21 cellular contexts compared by ENCODE assay signal in the genomic region with DNA sequence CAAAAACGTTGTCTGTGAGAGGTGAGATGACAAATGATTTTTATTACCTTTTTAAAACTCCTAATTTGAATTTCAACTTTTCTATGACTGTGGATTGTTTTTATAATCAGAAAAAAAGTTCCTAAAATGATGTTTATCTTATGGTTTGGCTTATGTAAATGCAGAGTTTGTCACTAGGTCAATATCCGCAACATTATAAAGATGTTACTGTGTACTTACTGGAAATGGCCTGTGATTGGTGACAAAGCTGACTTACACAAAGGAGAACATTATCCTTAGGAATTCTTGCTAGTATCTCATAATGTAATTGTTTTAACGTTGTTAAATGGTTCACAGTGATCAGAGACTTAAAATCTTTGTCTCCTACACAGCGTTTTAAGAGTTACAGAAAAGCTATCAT.
DNase-seq lines count a peak whose midpoint lies in the region; ATAC-seq, FAIRE-seq and TF ChIP-seq lines count a peak whose summit lies in the region.
"Had no signal": no experiment of that assay in that cellular context is flagged by ENCODE, and none has a peak within 500 bp of the region (broad histone marks: within the 10 kb centered on the region; RNA-seq: fewer than 3 reads in every experiment).

No MANE protein-coding gene starts in this region.

- no peak overlapping the region for H3K27ac Mint-ChIP-seq in osteocyte (ENCODE audit: unreplicated experiment)
- no peak overlapping the region for H3K27ac Mint-ChIP-seq in GM23338
- H3K27ac Mint-ChIP-seq: B cell; CD4-positive, alpha-beta T cell; CD8-positive, alpha-beta T cell had no signal

- H2AFZ ChIP-seq in HepG2 (ENCODE audit: low read length), result no peak overlapping the region
- no peak overlapping the region for H2AFZ ChIP-seq in K562 (ENCODE audit: low read depth, low read length)
- no peak overlapping the region for H2AFZ ChIP-seq in GM23338

- TF ChIP-seq EP300 in HepG2 (IDR thresholded peaks at IDR 0.05; ENCODE audit: low read depth in 2 of 2, low read length in 2 of 2) (peak in 1 of 2 experiments; percentile 54; a peak in 1 of 4 replicates), HepG2 (CRISPR knock-in tag; IDR thresholded peaks at IDR 0.05; ENCODE audit: borderline replicate concordance) (no peak), K562 (IDR thresholded peaks at IDR 0.05; ENCODE audit: low read length) (no peak)

- H3K9ac ChIP-seq in HepG2 (ENCODE audit: insufficient read depth, low read depth, low read length) (no peak overlapping the region; the same call in 1 of the 2 replicates), K562 (ENCODE audit: insufficient read depth in 1 of 2, low read depth in 2 of 2, low read length in 2 of 2) (no peak overlapping the region)
- H3K9ac ChIP-seq: BLaER1 treated with 17β-estradiol and CSF1 and Interleukin-3, amounts not matched to agents 10 nM and 100 nM had no signal

- no peaks in the 10 kb centered on the region for H3K9me2 ChIP-seq in GM23338 (ENCODE audit: insufficient read depth)

- DNase-seq in HepG2 (ENCODE audit: low spot score) (peak; percentile 48), right lobe of liver (no peak), K562 (ENCODE audit: extremely low read depth in 1 of 4, low spot score in 3 of 4) (no peak), osteocyte (ENCODE audit: extremely low spot score, unreplicated experiment) (no peak), GM23338 (ENCODE audit: low spot score) (no peak)
- DNase-seq: AML-193; Caco-2; Calu3; CD4-positive, alpha-beta T cell; CD8-positive, alpha-beta T cell; DMS79 treated with DMSO at 0.1 percent for 48 hours; GF-D8 had no signal

- no peaks in the 10 kb centered on the region for H4K20me1 ChIP-seq in HepG2 (ENCODE audit: insufficient read depth, low read length)
- no peaks in the 10 kb centered on the region for H4K20me1 ChIP-seq in K562 (replicated peaks; ENCODE audit: control insufficient read depth, insufficient read depth, low read length)
- H4K20me1 ChIP-seq in GM23338 (replicated peaks; ENCODE audit: insufficient read depth), result no peaks in the 10 kb centered on the region
- H4K20me1 ChIP-seq: BLaER1 treated with 17β-estradiol and CSF1 and Interleukin-3, amounts not matched to agents 10 nM and 100 nM had no signal

- no peaks in the 10 kb centered on the region for H3K79me2 ChIP-seq in HepG2 (ENCODE audit: insufficient read depth, low read length)
- H3K79me2 ChIP-seq in K562 (ENCODE audit: control insufficient read depth, insufficient read depth, low read length), result no peaks in the 10 kb centered on the region
- H3K79me2 ChIP-seq in GM23338 (replicated peaks; ENCODE audit: insufficient read depth), result no peaks in the 10 kb centered on the region

- no peaks in the 10 kb centered on the region for H3K36me3 ChIP-seq in HepG2 (replicated peaks in 1 of 2; ENCODE audit: control insufficient read depth in 1 of 2, insufficient read depth in 2 of 2, low read length in 2 of 2)
- no peaks in the 10 kb centered on the region for H3K36me3 ChIP-seq in right lobe of liver
- H3K36me3 ChIP-seq in K562 (ENCODE audit: control insufficient read depth, insufficient read depth, low read length), result no peaks in the 10 kb centered on the region
- H3K36me3 ChIP-seq in GM23338 (ENCODE audit: insufficient read depth), result no peaks in the 10 kb centered on the region
- H3K36me3 ChIP-seq: BLaER1 treated with 17β-estradiol and CSF1 and Interleukin-3, amounts not matched to agents 10 nM and 100 nM had no signal

- in situ Hi-C loops in HepG2 (cut with HindIII; ENCODE audit: extremely low pct_ligation_motif_present, low pct_unique_long_range_greater_than_20kb) (loop anchor here (25.0 kb wide), 1 partner anchor 493 kb away; no protein-coding TSS in a partner anchor), K562 (cut with MboI) (no loop called here)

- H3K9me1 ChIP-seq in K562 (ENCODE audit: control insufficient read depth, insufficient read depth, low read length), result no peaks in the 10 kb centered on the region

- CTCF ChIA-PET in HepG2 (lab: Yijun Ruan, JAX; ENCODE audit: low intra/inter-chr PET ratio, low total read pairs), result no interaction called here
- CTCF ChIA-PET in K562 (lab: Yijun Ruan, JAX; ENCODE audit: low intra/inter-chr PET ratio), result no interaction called here

- no peaks in the 10 kb centered on the region for H3K27me3 ChIP-seq in HepG2 (ENCODE audit: control insufficient read depth in 1 of 2, insufficient read depth in 2 of 2, low read length in 2 of 2)
- no peaks in the 10 kb centered on the region for H3K27me3 ChIP-seq in right lobe of liver
- peaks cover 3 to 26% of the 10 kb centered on the region in 2 experiments; a peak in 3 of 5 replicates for H3K27me3 ChIP-seq in K562 (ENCODE audit: control insufficient read depth in 2 of 2, insufficient read depth in 2 of 2, low read length in 2 of 2)
- H3K27me3 ChIP-seq in GM23338 (ENCODE audit: insufficient read depth), result no peaks in the 10 kb centered on the region
- H3K27me3 ChIP-seq: BLaER1 treated with 17β-estradiol and CSF1 and Interleukin-3, amounts not matched to agents 10 nM and 100 nM had no signal

- peak overlapping the region; percentile 42 for H3K4me2 ChIP-seq in HepG2 (ENCODE audit: low read depth, low read length)
- H3K4me2 ChIP-seq in K562 (ENCODE audit: insufficient read depth, low read length), result no peak overlapping the region
- no peak overlapping the region for H3K4me2 ChIP-seq in GM23338
- H3K4me2 ChIP-seq: A549; BLaER1 treated with 17β-estradiol and CSF1 and Interleukin-3, amounts not matched to agents 10 nM and 100 nM had no signal

- H3K9me3 Mint-ChIP-seq in osteocyte (ENCODE audit: unreplicated experiment), result no peaks in the 10 kb centered on the region
- no peaks in the 10 kb centered on the region for H3K9me3 Mint-ChIP-seq in GM23338
- H3K9me3 Mint-ChIP-seq: CD4-positive, alpha-beta T cell; CD8-positive, alpha-beta T cell had no signal

- H3K4me1 Mint-ChIP-seq in osteocyte (ENCODE audit: unreplicated experiment), result no peaks in the 10 kb centered on the region
- peaks cover 36% of the 10 kb centered on the region for H3K4me1 Mint-ChIP-seq in GM23338
- H3K4me1 Mint-ChIP-seq: B cell had no signal

- H3K9me3 ChIP-seq in HepG2 (ENCODE audit: low read length) (no peaks in the 10 kb centered on the region), right lobe of liver (no peaks in the 10 kb centered on the region), K562 (replicated peaks; ENCODE audit: control insufficient read depth, insufficient read depth, low read depth, low read length) (no peaks in the 10 kb centered on the region)
- H3K9me3 ChIP-seq: A549; BLaER1 treated with 17β-estradiol and CSF1 and Interleukin-3, amounts not matched to agents 10 nM and 100 nM; Caco-2 had no signal

- no peak for TF ChIP-seq CTCF in HepG2 (CRISPR knock-in tag; IDR thresholded peaks at IDR 0.05)
- TF ChIP-seq CTCF in right lobe of liver (IDR thresholded peaks at IDR 0.05), result no peak
- TF ChIP-seq CTCF in K562 (IDR thresholded peaks at IDR 0.05 in 2 of 3, conservative IDR thresholded peaks at IDR 0.05 in 1 of 3; ENCODE audit: insufficient read depth in 2 of 3, low read depth in 1 of 3, low read length in 3 of 3), result no peak
- no peak for TF ChIP-seq CTCF in osteocyte (IDR thresholded peaks at IDR 0.05)
- no peak for TF ChIP-seq CTCF in GM23338 (conservative IDR thresholded peaks at IDR 0.05; ENCODE audit: low read depth in 2 of 2)

- BruUV-seq in HepG2 (replicated peaks; lab: Mats Ljungman, UMichigan) (no TSS peak), K562 (replicated peaks; lab: Mats Ljungman, UMichigan) (no TSS peak)

- H3K27me3 Mint-ChIP-seq in osteocyte (ENCODE audit: unreplicated experiment) (no peaks in the 10 kb centered on the region), GM23338 (ENCODE audit: insufficient read depth, low read depth, poor library complexity) (peaks cover 5% of the 10 kb centered on the region)
- H3K27me3 Mint-ChIP-seq: CD4-positive, alpha-beta T cell had no signal

- ATAC-seq in HepG2 (no peak), right lobe of liver (no peak), K562 (no peak), GM23338 (no peak)
- ATAC-seq: A549; CD8-positive, alpha-beta T cell had no signal

- intact Hi-C loops in HepG2 (cut with micrococcal nuclease; ENCODE audit: unreplicated experiment), result no loop called here
- intact Hi-C loops in right lobe of liver (cut with DNase I), result no loop called here
- intact Hi-C loops in K562 (cut with micrococcal nuclease), result no loop called here

- no peak overlapping the region for H3K4me3 ChIP-seq in HepG2 (replicated peaks in 1 of 3; ENCODE audit: insufficient read depth in 1 of 3, low read depth in 2 of 3, low read length in 3 of 3)
- H3K4me3 ChIP-seq in right lobe of liver, result no peak overlapping the region
- H3K4me3 ChIP-seq in K562, result no peak overlapping the region
- no peak overlapping the region for H3K4me3 ChIP-seq in GM23338
- H3K4me3 ChIP-seq: A549; BLaER1 treated with 17β-estradiol and CSF1 and Interleukin-3, amounts not matched to agents 10 nM and 100 nM had no signal

- TF ChIP-seq POLR2A in HepG2 (IDR thresholded peaks at IDR 0.05; ENCODE audit: insufficient read depth in 1 of 2, low read depth in 2 of 2, low read length in 2 of 2) (no peak), right lobe of liver (IDR thresholded peaks at IDR 0.05) (no peak), K562 (conservative IDR thresholded peaks at IDR 0.05) (no peak)

- H3F3A ChIP-seq in GM23338 (replicated peaks; ENCODE audit: low read depth), result no peaks in the 10 kb centered on the region

- H3K4me1 ChIP-seq in HepG2 (ENCODE audit: insufficient read depth, low read length) (peaks cover 61% of the 10 kb centered on the region), right lobe of liver (no peaks in the 10 kb centered on the region), K562 (replicated peaks in 1 of 2; ENCODE audit: control insufficient read depth in 2 of 2, insufficient read depth in 2 of 2, low read length in 2 of 2) (no peaks in the 10 kb centered on the region), GM23338 (ENCODE audit: insufficient read depth) (peaks cover 18% of the 10 kb centered on the region; the same call in 1 of the 2 replicates)
- H3K4me1 ChIP-seq: A549; BLaER1 treated with 17β-estradiol and CSF1 and Interleukin-3, amounts not matched to agents 10 nM and 100 nM; Caco-2 had no signal

- H3K27ac ChIP-seq in HepG2 (ENCODE audit: extremely low read length, insufficient read depth, low read length) (peak overlapping the region; percentile 16), right lobe of liver (no peak overlapping the region), K562 (ENCODE audit: extremely low read depth, low read depth, low read length) (no peak overlapping the region), GM23338 (ENCODE audit: low read depth) (no peak overlapping the region)
- H3K27ac ChIP-seq: 22Rv1; A549; BLaER1 treated with 17β-estradiol and CSF1 and Interleukin-3, amounts not matched to agents 10 nM and 100 nM; C4-2B had no signal

- FAIRE-seq in HepG2 (lab: Jason Lieb, UNC) (peak; percentile 54), K562 (lab: Jason Lieb, UNC) (peak; percentile 40)
- FAIRE-seq: A549, D721Med, G401.6, GM12891, GM19239 had no signal

- 42% methylated on average over 4 of the region's 4 CpGs for WGBS in HepG2 (ENCODE audit: low lambda C conversion rate)
- 61% methylated on average over 4 of the region's 4 CpGs for WGBS in right lobe of liver (ENCODE audit: insufficient coverage, low coverage, low lambda C conversion rate, missing lambda C conversion rate)
- 0% methylated on average over 4 of the region's 4 CpGs for WGBS in K562 (ENCODE audit: insufficient coverage, low coverage, missing lambda C conversion rate)

- no peaks in the 10 kb centered on the region for H3K36me3 Mint-ChIP-seq in osteocyte (ENCODE audit: unreplicated experiment)
- no peaks in the 10 kb centered on the region for H3K36me3 Mint-ChIP-seq in GM23338 (ENCODE audit: low read depth)
- H3K36me3 Mint-ChIP-seq: CD8-positive, alpha-beta T cell had no signal

- TF ChIP-seq RAD21 in HepG2 (CRISPR knock-in tag; IDR thresholded peaks at IDR 0.05) (no peak), K562 (CRISPR knock-in tag; conservative IDR thresholded peaks at IDR 0.05 in 1 of 2, IDR thresholded peaks at IDR 0.05 in 1 of 2) (no peak)

- H3K4me3 Mint-ChIP-seq in osteocyte (ENCODE audit: unreplicated experiment) (no peak overlapping the region), GM23338 (no peak overlapping the region)
- H3K4me3 Mint-ChIP-seq: B cell; CD4-positive, alpha-beta T cell; CD8-positive, alpha-beta T cell had no signal

- POLR2A ChIA-PET in HepG2 (lab: Yijun Ruan, JAX), result no interaction called here
- POLR2A ChIA-PET in K562 (lab: Yijun Ruan, JAX), result no interaction called here
